ENCODE assay signal across 27 cellular contexts in the genomic region with DNA sequence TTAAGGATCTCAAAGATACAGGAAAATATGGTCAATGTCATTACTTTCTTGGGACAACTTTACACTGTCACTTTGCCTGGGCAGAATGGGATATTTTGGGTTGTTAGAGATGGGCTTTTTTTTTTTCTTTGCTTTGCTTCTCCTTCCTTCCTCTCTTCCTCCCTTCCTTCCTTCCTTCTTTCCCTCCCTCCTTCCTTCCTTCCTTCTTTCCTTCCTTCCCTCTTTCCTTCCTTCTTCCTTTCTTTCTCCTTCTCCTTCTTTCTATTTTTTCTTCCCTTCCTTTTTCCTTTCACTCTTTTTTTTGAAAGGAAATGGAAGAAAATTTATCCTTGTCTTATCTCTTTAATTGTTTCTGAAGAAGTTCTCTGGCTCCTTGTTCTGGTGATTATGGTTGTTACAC.
"Had no signal": no experiment of that assay in that cellular context is flagged by ENCODE, and none has a peak within 500 bp of the region (broad histone marks: within the 10 kb centered on the region; RNA-seq: fewer than 3 reads in every experiment).

No MANE protein-coding gene starts in this region.

- H3K4me1 Mint-ChIP-seq: naive B cell had no signal

- H3K36me3 ChIP-seq: esophagus squamous epithelium, gastrocnemius medialis, heart right ventricle, left lung, lower lobe of right lung had no signal

- H3K27ac Mint-ChIP-seq: naive B cell had no signal

- H3K4me3 ChIP-seq: coronary artery, dorsolateral prefrontal cortex, esophagus squamous epithelium, gastrocnemius medialis, heart right ventricle, left lung, lower lobe of right lung, mucosa of descending colon had no signal

- H3K4me3 Mint-ChIP-seq: naive B cell had no signal

- ATAC-seq: esophagus mucosa, gastrocnemius medialis, heart right ventricle, left cardiac atrium, left lung, left ventricle myocardium superior, lower lobe of right lung, mucosa of descending colon had no signal

- H3K36me3 Mint-ChIP-seq: naive B cell had no signal

- H3K27me3 ChIP-seq: dorsolateral prefrontal cortex, esophagus squamous epithelium, gastrocnemius medialis, heart right ventricle, left lung had no signal

- H3K9me3 ChIP-seq: esophagus squamous epithelium, gastrocnemius medialis, lower lobe of right lung, mucosa of descending colon had no signal

- DNase-seq: dermis blood vessel endothelial cell; dorsolateral prefrontal cortex; effector CD4-positive, alpha-beta T cell; effector memory CD4-positive, alpha-beta T cell; erythroblast; esophagus squamous epithelium; foreskin fibroblast; foreskin melanocyte; gastrocnemius medialis; glutamatergic neuron; head of caudate nucleus; heart right ventricle; hippocampal formation; left cardiac atrium; left lung; left ventricle myocardium superior; lower lobe of right lung; mesendoderm; midbrain; mucosa of descending colon; naive B cell had no signal

- H3K4me1 ChIP-seq: esophagus squamous epithelium, gastrocnemius medialis, heart right ventricle, left lung, lower lobe of right lung had no signal

- H3K27ac ChIP-seq: coronary artery, dorsolateral prefrontal cortex, epithelial cell of prostate, esophagus squamous epithelium, gastrocnemius medialis, heart right ventricle, left lung, lower lobe of right lung had no signal

- FAIRE-seq: colon, islet of Langerhans, keratinocyte had no signal
